1 cellular context compared by ENCODE assay signal in genomic region chr19:53947624-53948023, GRCh38.
TF ChIP-seq lines count a peak whose summit lies in the region.

No MANE protein-coding gene starts in this region.

TF ChIP-seq in HepG2, 621 proteins besides CTCF, POLR2A, EP300 and RAD21:
- TF ChIP-seq ZNF329 (CRISPR knock-in tag; IDR thresholded peaks at IDR 0.05; ENCODE audit: low read depth): no peak
- TF ChIP-seq HNF1B (CRISPR knock-in tag; IDR thresholded peaks at IDR 0.05): no peak
- TF ChIP-seq ZNF407 (CRISPR knock-in tag; IDR thresholded peaks at IDR 0.05; ENCODE audit: not compliant biosample characterization): no peak
- TF ChIP-seq ETS1 (CRISPR knock-in tag; IDR thresholded peaks at IDR 0.05): no peak
- peak; percentile 14 for TF ChIP-seq ZFP36 (IDR thresholded peaks at IDR 0.05; ENCODE audit: borderline replicate concordance, low read depth, low read length, partially characterized antibody)
- peak; percentile 56; the same call in 1 of the 2 replicates for TF ChIP-seq STAG1 (CRISPR knock-in tag; IDR thresholded peaks at IDR 0.05)
